ENCODE assay signal across 23 cellular contexts in genomic region chr14:48586099-48586498, GRCh38.
"Had no signal": no experiment of that assay in that cellular context is flagged by ENCODE, and none has a peak within 500 bp of the region (broad histone marks: within the 10 kb centered on the region; RNA-seq: fewer than 3 reads in every experiment).

No MANE protein-coding gene starts in this region.

- DNase-seq: activated CD4-positive, alpha-beta memory T cell treated with anti-CD3 and anti-CD28 coated beads, Interleukin-2, amount 10 ng/mL, durations not matched to agents 7 days and 5 days; activated CD4-positive, alpha-beta T cell treated with anti-CD3 and anti-CD28 coated beads for 36 hours; activated CD4-positive, alpha-beta T cell treated with anti-CD3 and anti-CD28 coated beads, Interleukin-2, amount 50 U/mL, for 1 hour; activated gamma-delta T cell; activated naive CD4-positive, alpha-beta T cell treated with anti-CD3 and anti-CD28 coated beads for 36 hours; activated T-cell treated with anti-CD3 and anti-CD28 coated beads for 4 hours; activated T-cell treated with anti-CD3 and anti-CD28 coated beads, Interleukin-2, amount 50 U/mL, for 48 hours; cerebellar nuclear complex; Kasumi-1; NCI-H1048; NCI-H146; NCI-H187 treated with DMSO at 0.1 percent for 48 hours; NCI-H2081 treated with DMSO at 0.1 percent for 48 hours; NCI-H526; Peyer's patch; Right ventricle myocardium superior; SJCRH30; SK-N-SH; T-helper 1 cell had no signal

- H3K27me3 Mint-ChIP-seq: activated CD4-positive, alpha-beta memory T cell treated with anti-CD3 and anti-CD28 coated beads, Interleukin-2, amount 10 ng/mL, durations not matched to agents 7 days and 5 days; activated CD4-positive, alpha-beta T cell treated with anti-CD3 and anti-CD28 coated beads for 36 hours; activated naive CD8-positive, alpha-beta T cell; activated T-helper 17 cell treated with anti-CD3 and anti-CD28 coated beads, Interleukin-2, amount 50 U/mL, for 72 hours had no signal

- H3K9ac ChIP-seq: SK-N-SH had no signal

- H3K36me3 ChIP-seq: Peyer's patch, SJCRH30 had no signal

- ATAC-seq: activated CD4-positive, alpha-beta T cell treated with anti-CD3 and anti-CD28 coated beads for 36 hours; activated T-helper 17 cell treated with anti-CD3 and anti-CD28 coated beads, Interleukin-2, amount 50 U/mL, for 72 hours had no signal

- H3K4me1 ChIP-seq: Peyer's patch, SJCRH30 had no signal

- H3K27me3 ChIP-seq: Peyer's patch, SJCRH30 had no signal

- H3K9me3 ChIP-seq: Peyer's patch, SJCRH30, SK-N-SH had no signal

- H3K4me1 Mint-ChIP-seq: activated CD4-positive, alpha-beta memory T cell treated with anti-CD3 and anti-CD28 coated beads, Interleukin-2, amount 10 ng/mL, durations not matched to agents 7 days and 5 days; activated CD4-positive, alpha-beta T cell treated with anti-CD3 and anti-CD28 coated beads for 36 hours; activated T-helper 17 cell treated with anti-CD3 and anti-CD28 coated beads, Interleukin-2, amount 50 U/mL, for 72 hours had no signal

- H3K9me3 Mint-ChIP-seq: activated T-helper 17 cell treated with anti-CD3 and anti-CD28 coated beads, Interleukin-2, amount 50 U/mL, for 72 hours had no signal

- H3K36me3 Mint-ChIP-seq: activated naive CD8-positive, alpha-beta T cell had no signal

- H3K27ac Mint-ChIP-seq: activated CD4-positive, alpha-beta memory T cell treated with anti-CD3 and anti-CD28 coated beads, Interleukin-2, amount 10 ng/mL, durations not matched to agents 7 days and 5 days; activated CD4-positive, alpha-beta T cell treated with anti-CD3 and anti-CD28 coated beads for 36 hours; activated naive CD4-positive, alpha-beta T cell treated with anti-CD3 and anti-CD28 coated beads for 36 hours; activated naive CD8-positive, alpha-beta T cell; activated T-helper 17 cell treated with anti-CD3 and anti-CD28 coated beads, Interleukin-2, amount 50 U/mL, for 72 hours had no signal

- H3K27ac ChIP-seq: Peyer's patch, RWPE1, SJCRH30, VCaP had no signal

- H3K4me3 ChIP-seq: Peyer's patch, SJCRH30 had no signal

- H3K4me3 Mint-ChIP-seq: activated CD4-positive, alpha-beta memory T cell treated with anti-CD3 and anti-CD28 coated beads, Interleukin-2, amount 10 ng/mL, durations not matched to agents 7 days and 5 days; activated CD4-positive, alpha-beta T cell treated with anti-CD3 and anti-CD28 coated beads for 36 hours; activated naive CD4-positive, alpha-beta T cell treated with anti-CD3 and anti-CD28 coated beads for 36 hours; activated naive CD8-positive, alpha-beta T cell; activated T-helper 17 cell treated with anti-CD3 and anti-CD28 coated beads, Interleukin-2, amount 50 U/mL, for 72 hours had no signal
